Comparison of ENCODE assay signal across 7 cellular contexts in genomic region chr7:93409324-93409723, GRCh38.
"Had no signal": no experiment of that assay in that cellular context is flagged by ENCODE, and none has a peak within 500 bp of the region (broad histone marks: within the 10 kb centered on the region; RNA-seq: fewer than 3 reads in every experiment).

No MANE protein-coding gene starts in this region.

- H3K4me2 ChIP-seq: KMS-11 had no signal

- DNase-seq: Karpas-422, Kasumi-1, KBM-7, KG1 had no signal

- H3K9ac ChIP-seq: KMS-11 had no signal

- H3K27ac ChIP-seq: HL-60, KMS-11 had no signal

- FAIRE-seq: HTR-8/SVneo had no signal
